16 cellular contexts compared by ENCODE assay signal in genomic region chr1:156464335-156464734, GRCh38. TPM values are rescaled to one million over a fixed set of nuclear protein-coding genes. Genes with fewer than 3 reads are reported as not detected.
DNase-seq lines count a peak whose midpoint lies in the region; ATAC-seq and TF ChIP-seq lines count a peak whose summit lies in the region.
"Had no signal": no experiment of that assay in that cellular context is flagged by ENCODE, and none has a peak within 500 bp of the region (broad histone marks: within the 10 kb centered on the region; RNA-seq: fewer than 3 reads in every experiment).

No MANE protein-coding gene starts in this region.

- H3K4me3 ChIP-seq in colonic mucosa (no peak overlapping the region), lower lobe of right lung (no peak overlapping the region), suprapubic skin (no peak overlapping the region)
- H3K4me3 ChIP-seq: cardiac muscle cell had no signal

- H3K27me3 ChIP-seq in colonic mucosa (no peaks in the 10 kb centered on the region), lower lobe of right lung (ENCODE audit: low read depth) (no peaks in the 10 kb centered on the region), suprapubic skin (no peaks in the 10 kb centered on the region)
- H3K27me3 ChIP-seq: cardiac muscle cell had no signal

- H3K4me1 ChIP-seq in colonic mucosa (peaks cover 8% of the 10 kb centered on the region), lower lobe of right lung (peaks cover 27% of the 10 kb centered on the region), suprapubic skin (peaks cover 62% of the 10 kb centered on the region)

- no peak overlapping the region for H3K9ac ChIP-seq in colonic mucosa (ENCODE audit: low read depth in 2 of 2, low read length in 2 of 2)

- H3K9me3 ChIP-seq in colonic mucosa (no peaks in the 10 kb centered on the region), lower lobe of right lung (no peaks in the 10 kb centered on the region), suprapubic skin (no peaks in the 10 kb centered on the region)

- peaks cover 21% of the 10 kb centered on the region for H3K36me3 ChIP-seq in colonic mucosa
- H3K36me3 ChIP-seq in lower lobe of right lung: peaks cover 48% of the 10 kb centered on the region
- H3K36me3 ChIP-seq in suprapubic skin: peaks cover 42% of the 10 kb centered on the region

- H3K4me1 Mint-ChIP-seq in IgD-negative memory B cell (peaks cover 0 to 2% (median 0%) of the 10 kb centered on the region in 3 donors), glutamatergic neuron (ENCODE audit: low read depth, unreplicated experiment) (peaks cover 15% of the 10 kb centered on the region)

- DNase-seq in colonic mucosa: no peak
- no peak for DNase-seq in lower lobe of right lung
- DNase-seq in suprapubic skin (ENCODE audit: low spot score in 2 of 2): peak in 1 of 2 donors; percentile 64
- DNase-seq in glutamatergic neuron: no peak
- no peak for DNase-seq in NCI-H2171 (lab: John Stamatoyannopoulos, UW)
- DNase-seq: activated CD8-positive, alpha-beta T cell treated with anti-CD3 and anti-CD28 coated beads for 36 hours; activated gamma-delta T cell; CD4-positive, alpha-beta memory T cell; NCI-H187 treated with DMSO at 0.1 percent for 48 hours; NCI-H82; stimulated activated naive CD4-positive, alpha-beta T cell had no signal

- H3K36me3 Mint-ChIP-seq in IgD-negative memory B cell (peaks cover 4% of the 10 kb centered on the region), glutamatergic neuron (ENCODE audit: unreplicated experiment) (no peaks in the 10 kb centered on the region)

- no peak for TF ChIP-seq CTCF in colonic mucosa (IDR thresholded peaks at IDR 0.05)
- no peak for TF ChIP-seq CTCF in lower lobe of right lung (IDR thresholded peaks at IDR 0.05)
- TF ChIP-seq CTCF in suprapubic skin (IDR thresholded peaks at IDR 0.05): no peak
- no peak for TF ChIP-seq CTCF in glutamatergic neuron (IDR thresholded peaks at IDR 0.05; ENCODE audit: partially characterized antibody, unreplicated experiment)

- H3K9me3 Mint-ChIP-seq in IgD-negative memory B cell (no peaks in the 10 kb centered on the region), glutamatergic neuron (ENCODE audit: unreplicated experiment) (peaks cover 6% of the 10 kb centered on the region)
- H3K9me3 Mint-ChIP-seq: activated CD8-positive, alpha-beta T cell treated with anti-CD3 and anti-CD28 coated beads for 36 hours; CD4-positive, alpha-beta memory T cell; mesothelial cell of epicardium had no signal

- intact Hi-C loops in colonic mucosa (cut with DNase I) (no loop called here), lower lobe of right lung (cut with DNase I) (no loop called here)

- H3K4me3 Mint-ChIP-seq in IgD-negative memory B cell: no peak overlapping the region
- no peak overlapping the region for H3K4me3 Mint-ChIP-seq in glutamatergic neuron (ENCODE audit: unreplicated experiment)
- H3K4me3 Mint-ChIP-seq: activated CD8-positive, alpha-beta T cell treated with anti-CD3 and anti-CD28 coated beads for 36 hours; CD4-positive, alpha-beta memory T cell; mesothelial cell of epicardium had no signal

- H3K27me3 Mint-ChIP-seq in IgD-negative memory B cell (no peaks in the 10 kb centered on the region), glutamatergic neuron (ENCODE audit: unreplicated experiment) (peaks cover 4% of the 10 kb centered on the region)
- H3K27me3 Mint-ChIP-seq: activated CD8-positive, alpha-beta T cell treated with anti-CD3 and anti-CD28 coated beads for 36 hours; CD4-positive, alpha-beta memory T cell had no signal

- H3K27ac ChIP-seq in colonic mucosa (peak overlapping the region; percentile 50), lower lobe of right lung (peak overlapping the region; percentile 13), suprapubic skin (peak overlapping the region; percentile 71)
- H3K27ac ChIP-seq: cardiac muscle cell had no signal

- peak in 1 of 2 donors; percentile 1 for ATAC-seq in lower lobe of right lung
- ATAC-seq in GM21576 (IDR thresholded peaks at IDR 0.05; ENCODE audit: unreplicated experiment): no peak
- ATAC-seq in HG03175 (IDR thresholded peaks at IDR 0.05; ENCODE audit: unreplicated experiment): no peak
- ATAC-seq: activated CD8-positive, alpha-beta T cell treated with anti-CD3 and anti-CD28 coated beads for 36 hours had no signal

- H3K27ac Mint-ChIP-seq in IgD-negative memory B cell (peak overlapping the region in 2 of 3 donors; percentile 80 to 92), glutamatergic neuron (ENCODE audit: unreplicated experiment) (no peak overlapping the region)
- H3K27ac Mint-ChIP-seq: mesothelial cell of epicardium had no signal

- WGBS in suprapubic skin: 49% methylated on average over 3 of the region's 3 CpGs

- TF ChIP-seq POLR2A in suprapubic skin (IDR thresholded peaks at IDR 0.05): no peak

- no peak for TF ChIP-seq EP300 in suprapubic skin (IDR thresholded peaks at IDR 0.05)

RNA-seq across cellular contexts. Expression of gene MEF2D, which starts 36.2 kb away (rescaled TPM):
- polyA plus RNA-seq in IgD-negative memory B cell: 16.2 TPM
- total RNA-seq in colonic mucosa (10 to 100 TPM; 32.3 to 49.9 TPM), lower lobe of right lung (51.0 TPM), suprapubic skin (10 to 100 TPM; 61.7 to 73.5 (median 67.1) TPM), glutamatergic neuron (ENCODE audit: unreplicated experiment) (50.0 TPM)

Comparison
In these comparisons a context has a peak if more than half of its experiments do, and no peak if none do; other contexts are left out.
1. H3K27ac ChIP-seq: peak in every context shown above with its lines; median percentile 71 in suprapubic skin; 50 in colonic mucosa; 13 in lower lobe of right lung.